ENCODE assay signal across 9 cellular contexts in genomic region chr2:40364143-40364903, GRCh38.
DNase-seq lines count a peak whose midpoint lies in the region; ATAC-seq, FAIRE-seq and TF ChIP-seq lines count a peak whose summit lies in the region.
"Had no signal": no experiment of that assay in that cellular context is flagged by ENCODE, and none has a peak within 500 bp of the region (broad histone marks: within the 10 kb centered on the region; RNA-seq: fewer than 3 reads in every experiment).

No MANE protein-coding gene starts in this region.

- no peak overlapping the region for H3K27ac Mint-ChIP-seq in activated T-cell treated with anti-CD3 and anti-CD28 coated beads, Interleukin-2, amount 50 U/mL, for 72 hours
- H3K27ac Mint-ChIP-seq in activated T-cell treated with anti-CD3 and anti-CD28 coated beads, Interleukin-2, amount 50 U/mL, for 24 hours: no peak overlapping the region

- H3K9ac ChIP-seq in kidney (ENCODE audit: low read length in 2 of 2): no peak overlapping the region

- no peaks in the 10 kb centered on the region for H3K36me3 ChIP-seq in kidney (ENCODE audit: control insufficient read depth in 1 of 2, insufficient read depth in 2 of 2, low read length in 2 of 2)
- H3K36me3 ChIP-seq in transverse colon: no peaks in the 10 kb centered on the region

- no peaks in the 10 kb centered on the region for H3K9me3 ChIP-seq in kidney (ENCODE audit: control insufficient read depth in 1 of 2, low read length in 2 of 2)
- no peaks in the 10 kb centered on the region for H3K9me3 ChIP-seq in transverse colon

- H3K4me3 Mint-ChIP-seq in activated T-cell treated with anti-CD3 and anti-CD28 coated beads, Interleukin-2, amount 50 U/mL, for 72 hours: peak overlapping the region; percentile 5 to 32
- H3K4me3 Mint-ChIP-seq in activated T-cell treated with anti-CD3 and anti-CD28 coated beads, Interleukin-2, amount 50 U/mL, for 24 hours: no peak overlapping the region

- no peak for TF ChIP-seq EP300 in transverse colon (IDR thresholded peaks at IDR 0.05; ENCODE audit: low read depth)

- H3K4me1 ChIP-seq in kidney (ENCODE audit: control insufficient read depth in 1 of 2, insufficient read depth in 1 of 2, low read depth in 1 of 2, low read length in 2 of 2) (peaks cover 3 to 4% of the 10 kb centered on the region in 2 donors), transverse colon (peaks cover 0 to 11% (median 0%) of the 10 kb centered on the region in 4 donors)

- peak; percentile 70 for FAIRE-seq in kidney (lab: Jason Lieb, UNC)

- H3K4me1 Mint-ChIP-seq in activated T-cell treated with anti-CD3 and anti-CD28 coated beads, Interleukin-2, amount 50 U/mL, for 72 hours (ENCODE audit: low read depth): peaks cover 8% of the 10 kb centered on the region
- peaks cover 5% of the 10 kb centered on the region for H3K4me1 Mint-ChIP-seq in activated T-cell treated with anti-CD3 and anti-CD28 coated beads, Interleukin-2, amount 50 U/mL, for 24 hours (ENCODE audit: low read depth)

- ATAC-seq in activated T-cell treated with anti-CD3 and anti-CD28 coated beads, Interleukin-2, amount 50 U/mL, for 72 hours (replicated peaks in 1 of 2): no peak
- ATAC-seq in HG02870 (IDR thresholded peaks at IDR 0.05; ENCODE audit: unreplicated experiment): no peak
- ATAC-seq in HG02840 (IDR thresholded peaks at IDR 0.05; ENCODE audit: low FRiP score, unreplicated experiment): no peak

- TF ChIP-seq POLR2A in transverse colon (IDR thresholded peaks at IDR 0.05): no peak

- H3K4me3 ChIP-seq in kidney (ENCODE audit: low read length in 2 of 2): peak overlapping the region; percentile 40 to 51
- peak overlapping the region in 2 of 4 donors; percentile 12 to 28 for H3K4me3 ChIP-seq in transverse colon

- TF ChIP-seq CTCF in kidney (IDR thresholded peaks at IDR 0.05; ENCODE audit: borderline replicate concordance, extremely low read depth, insufficient read depth) (no peak), transverse colon (IDR thresholded peaks at IDR 0.05) (no peak)

- no peaks in the 10 kb centered on the region for H3K27me3 Mint-ChIP-seq in activated T-cell treated with anti-CD3 and anti-CD28 coated beads, Interleukin-2, amount 50 U/mL, for 72 hours (ENCODE audit: low read depth)
- H3K27me3 Mint-ChIP-seq in activated T-cell treated with anti-CD3 and anti-CD28 coated beads, Interleukin-2, amount 50 U/mL, for 24 hours: no peaks in the 10 kb centered on the region

- H3K36me3 Mint-ChIP-seq in activated T-cell treated with anti-CD3 and anti-CD28 coated beads, Interleukin-2, amount 50 U/mL, for 72 hours (ENCODE audit: insufficient read depth in 2 of 2): no peaks in the 10 kb centered on the region
- H3K36me3 Mint-ChIP-seq in activated T-cell treated with anti-CD3 and anti-CD28 coated beads, Interleukin-2, amount 50 U/mL, for 24 hours (ENCODE audit: low read depth): no peaks in the 10 kb centered on the region

- no peaks in the 10 kb centered on the region for H3K9me3 Mint-ChIP-seq in activated T-cell treated with anti-CD3 and anti-CD28 coated beads, Interleukin-2, amount 50 U/mL, for 72 hours
- no peaks in the 10 kb centered on the region for H3K9me3 Mint-ChIP-seq in activated T-cell treated with anti-CD3 and anti-CD28 coated beads, Interleukin-2, amount 50 U/mL, for 24 hours

- no peak for DNase-seq in activated T-cell treated with anti-CD3 and anti-CD28 coated beads, Interleukin-2, amount 50 U/mL, for 72 hours
- DNase-seq in activated T-cell treated with anti-CD3 and anti-CD28 coated beads, Interleukin-2, amount 50 U/mL, for 24 hours: no peak
- DNase-seq in amniotic epithelial cell (ENCODE audit: low read depth) (peak; percentile 50), kidney (no peak), transverse colon (no peak), NCI-H1048 (lab: John Stamatoyannopoulos, UW) (no peak)
- DNase-seq: effector CD4-positive, alpha-beta T cell had no signal

- WGBS in transverse colon (ENCODE audit: low coverage in 1 of 2), 2 donors: 6 to 17% methylated on average over 3 of the region's 3 CpGs

- H3K27ac ChIP-seq in kidney (ENCODE audit: low read depth in 2 of 2, low read length in 2 of 2) (peak overlapping the region in 1 of 2 donors; percentile 18), transverse colon (peak overlapping the region; percentile 54 to 71 (median 64))

- in situ Hi-C loops in transverse colon (cut with MboI; ENCODE audit: low pct_ligation_motif_present in 1 of 4, low pct_unique_long_range_greater_than_20kb in 1 of 4, low sequenced_read_pairs in 3 of 4): no loop called here

- intact Hi-C loops in kidney (cut with DNase I): no loop called here
- intact Hi-C loops in transverse colon (cut with DNase I; ENCODE audit: low total_unique reads): no loop called here

- no peaks in the 10 kb centered on the region for H3K27me3 ChIP-seq in transverse colon
